19 cellular contexts compared by ENCODE assay signal in the genomic region with DNA sequence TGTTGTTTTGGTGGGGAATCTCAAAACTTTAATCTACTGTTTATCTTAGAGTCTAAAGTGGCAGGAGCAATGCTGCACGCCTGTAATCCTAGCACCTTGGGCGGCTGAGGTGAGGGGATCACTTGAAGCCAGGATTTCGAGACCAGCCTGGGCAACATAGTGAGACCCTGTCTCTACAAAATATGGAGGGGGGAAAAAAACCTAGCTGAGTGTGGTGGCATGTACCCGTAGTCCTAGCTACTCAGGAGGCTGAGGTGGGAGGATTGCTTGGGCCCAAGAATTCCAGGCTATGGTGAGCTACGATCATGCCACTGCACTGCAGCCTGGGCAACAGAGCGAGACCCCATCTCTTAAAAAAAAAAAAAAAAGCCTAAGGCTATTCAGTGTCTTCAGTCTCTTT.
"Had no signal": no experiment of that assay in that cellular context is flagged by ENCODE, and none has a peak within 500 bp of the region (broad histone marks: within the 10 kb centered on the region; RNA-seq: fewer than 3 reads in every experiment).

No MANE protein-coding gene starts in this region.

- H3K4me3 Mint-ChIP-seq: dendritic cell treated with granulocyte-macrophage colony-stimulating factor and Interleukin-4, amounts not matched to agents 40 ng/mL and 50 ng/mL, for 4 days; memory B cell; naive thymus-derived CD4-positive, alpha-beta T cell; neural crest cell; stimulated activated effector memory CD8-positive, alpha-beta T cell treated with anti-CD3 and anti-CD28 coated beads, Interleukin-12 subunit alpha, Interleukin-12 subunit beta, amount 100 ng/mL, for 72 hours had no signal

- H3K4me3 ChIP-seq: hepatocyte had no signal

- H2AFZ ChIP-seq: hepatocyte had no signal

- H3K36me3 ChIP-seq: esophagus squamous epithelium, left ventricle myocardium inferior, lower lobe of right lung, ovary, tibial artery, upper lobe of right lung, vagina had no signal

- DNase-seq: esophagus squamous epithelium; foreskin keratinocyte; kidney; left cardiac atrium; left ventricle myocardium inferior; lower lobe of right lung; naive thymus-derived CD4-positive, alpha-beta T cell; stimulated activated CD4-positive, alpha-beta T cell treated with anti-CD3 and anti-CD28 coated beads, Interleukin-4, amount 100 ng/mL, for 1 hour; stimulated activated CD8-positive, alpha-beta memory T cell treated with anti-CD3 and anti-CD28 coated beads, Interleukin-4, amount 100 ng/mL, for 48 hours; stimulated activated naive CD8-positive, alpha-beta T cell treated with anti-CD3 and anti-CD28 coated beads, Interleukin-15, Interleukin-2, amounts not matched to agents 100 U/mL and 50 U/mL, for 24 hours; tibial artery; upper lobe of right lung had no signal

- H3K36me3 Mint-ChIP-seq: naive thymus-derived CD4-positive, alpha-beta T cell; stimulated activated effector memory CD8-positive, alpha-beta T cell treated with anti-CD3 and anti-CD28 coated beads, Interleukin-12 subunit alpha, Interleukin-12 subunit beta, amount 100 ng/mL, for 72 hours had no signal

- H3K27me3 ChIP-seq: hepatocyte, ovary, vagina had no signal

- H3K9me3 Mint-ChIP-seq: memory B cell; naive thymus-derived CD4-positive, alpha-beta T cell; neural crest cell; stimulated activated effector memory CD8-positive, alpha-beta T cell treated with anti-CD3 and anti-CD28 coated beads, Interleukin-12 subunit alpha, Interleukin-12 subunit beta, amount 100 ng/mL, for 72 hours had no signal

- H3K27ac ChIP-seq: esophagus squamous epithelium, foreskin keratinocyte, hepatocyte, left ventricle myocardium inferior, lower lobe of right lung, ovary, tibial artery, upper lobe of right lung, vagina had no signal

- H3K4me1 ChIP-seq: foreskin keratinocyte, lower lobe of right lung, upper lobe of right lung, vagina had no signal

- H3K79me2 ChIP-seq: hepatocyte had no signal

- H3K9me3 ChIP-seq: esophagus squamous epithelium, lower lobe of right lung, ovary, tibial artery, upper lobe of right lung, vagina had no signal

- H3K27ac Mint-ChIP-seq: dendritic cell treated with granulocyte-macrophage colony-stimulating factor and Interleukin-4, amounts not matched to agents 40 ng/mL and 50 ng/mL, for 4 days; memory B cell; stimulated activated effector memory CD8-positive, alpha-beta T cell treated with anti-CD3 and anti-CD28 coated beads, Interleukin-12 subunit alpha, Interleukin-12 subunit beta, amount 100 ng/mL, for 72 hours had no signal

- FAIRE-seq: kidney had no signal
